Comparison of ENCODE assay signal across 13 cellular contexts in genomic region chr2:166573393-166573792, GRCh38.
DNase-seq lines count a peak whose midpoint lies in the region; ATAC-seq and TF ChIP-seq lines count a peak whose summit lies in the region.
"Had no signal": no experiment of that assay in that cellular context is flagged by ENCODE, and none has a peak within 500 bp of the region (broad histone marks: within the 10 kb centered on the region; RNA-seq: fewer than 3 reads in every experiment).

No MANE protein-coding gene starts in this region.

- H4K20me1 ChIP-seq in GM23248 (ENCODE audit: insufficient read depth) = no peaks in the 10 kb centered on the region
- no peaks in the 10 kb centered on the region for H4K20me1 ChIP-seq in osteoblast (ENCODE audit: insufficient read depth, low read length)

- DNase-seq in GM23248 = peak; percentile 40
- peak; percentile 14 for DNase-seq in SK-MEL-5 (ENCODE audit: low read depth, low spot score)
- peak; percentile 5 for DNase-seq in fibroblast of villous mesenchyme (ENCODE audit: low read depth)
- peak; percentile 30 for DNase-seq in osteoblast (ENCODE audit: insufficient read length, low spot score, missing footprints)
- no peak for DNase-seq in HK-2 (ENCODE audit: unreplicated experiment)
- DNase-seq in transverse colon = no peak
- DNase-seq: activated CD4-positive, alpha-beta T cell treated with anti-CD3 and anti-CD28 coated beads for 36 hours; CD8-positive, alpha-beta T cell; gastrocnemius medialis; NCI-H524 treated with DMSO at 0.1 percent for 48 hours; small intestine had no signal

- WGBS in GM23248 (ENCODE audit: low coverage in 1 of 2, low lambda C conversion rate in 2 of 2, missing lambda C conversion rate in 2 of 2), 2 experiments = 3 to 11% methylated on average over 3 of the region's 3 CpGs
- 37 to 38% methylated on average over 3 of the region's 3 CpGs for WGBS in transverse colon (ENCODE audit: low coverage in 1 of 2), 2 donors

- H3K36me3 ChIP-seq in GM23248 (ENCODE audit: low read depth) = no peaks in the 10 kb centered on the region
- H3K36me3 ChIP-seq in osteoblast (ENCODE audit: insufficient read depth, low read length) = no peaks in the 10 kb centered on the region
- no peaks in the 10 kb centered on the region for H3K36me3 ChIP-seq in transverse colon
- H3K36me3 ChIP-seq: gastrocnemius medialis had no signal

- H3K27me3 ChIP-seq in GM23248 (replicated peaks; ENCODE audit: insufficient read depth) = no peaks in the 10 kb centered on the region
- H3K27me3 ChIP-seq in osteoblast (ENCODE audit: insufficient read depth, low read length) = no peaks in the 10 kb centered on the region
- no peaks in the 10 kb centered on the region for H3K27me3 ChIP-seq in transverse colon
- H3K27me3 ChIP-seq: gastrocnemius medialis had no signal

- H3K79me2 ChIP-seq in GM23248 (ENCODE audit: insufficient read depth) (no peaks in the 10 kb centered on the region), osteoblast (ENCODE audit: insufficient read depth, low read length) (no peaks in the 10 kb centered on the region)

- no peak overlapping the region for H3K9ac ChIP-seq in GM23248

- H3K27ac ChIP-seq in GM23248 = no peak overlapping the region
- no peak overlapping the region for H3K27ac ChIP-seq in osteoblast (ENCODE audit: low read depth, low read length)
- H3K27ac ChIP-seq in transverse colon = no peak overlapping the region
- H3K27ac ChIP-seq: gastrocnemius medialis had no signal

- no peak for TF ChIP-seq EP300 in transverse colon (IDR thresholded peaks at IDR 0.05; ENCODE audit: low read depth)

- intact Hi-C loops in transverse colon (cut with DNase I; ENCODE audit: low total_unique reads) = no loop called here

- H3K9me3 ChIP-seq in GM23248 (ENCODE audit: low read depth) (no peaks in the 10 kb centered on the region), osteoblast (ENCODE audit: low read depth, low read length) (no peaks in the 10 kb centered on the region), transverse colon (no peaks in the 10 kb centered on the region)
- H3K9me3 ChIP-seq: gastrocnemius medialis had no signal

- H3K4me3 ChIP-seq in GM23248 (no peak overlapping the region), fibroblast of villous mesenchyme (ENCODE audit: low read depth, low read length) (no peak overlapping the region), osteoblast (ENCODE audit: insufficient read depth, low read length) (no peak overlapping the region), transverse colon (no peak overlapping the region)
- H3K4me3 ChIP-seq: gastrocnemius medialis had no signal

- no peaks in the 10 kb centered on the region for H3K9me2 ChIP-seq in GM23248 (ENCODE audit: insufficient read depth)

- H3K4me2 ChIP-seq in GM23248 (ENCODE audit: unreplicated experiment) (peak overlapping the region; percentile 8), osteoblast (ENCODE audit: insufficient read depth, low read length) (peak overlapping the region; percentile 28)

- no peak for TF ChIP-seq POLR2A in transverse colon (IDR thresholded peaks at IDR 0.05)

- in situ Hi-C loops in GM23248 (cut with MboI) = loop anchor here (25.0 kb wide), 1 partner anchor 1539 kb away; no protein-coding TSS in a partner anchor
- in situ Hi-C loops in SK-MEL-5 (cut with HindIII; ENCODE audit: low pct_unique_long_range_greater_than_20kb, low sequenced_read_pairs) = no loop called here
- in situ Hi-C loops in transverse colon (cut with MboI; ENCODE audit: low pct_ligation_motif_present in 1 of 4, low pct_unique_long_range_greater_than_20kb in 1 of 4, low sequenced_read_pairs in 3 of 4) = no loop called here

- H2AFZ ChIP-seq in GM23248 = peak overlapping the region; percentile 38; the same call in 1 of the 2 replicates
- peak overlapping the region; percentile 48 for H2AFZ ChIP-seq in osteoblast (ENCODE audit: low read length)

- TF ChIP-seq CTCF in fibroblast of villous mesenchyme (IDR thresholded peaks at IDR 0.05; ENCODE audit: insufficient read depth, low read depth, low read length) = no peak
- TF ChIP-seq CTCF in osteoblast (IDR thresholded peaks at IDR 0.05; ENCODE audit: extremely low read depth, low read depth, low read length) = no peak
- no peak for TF ChIP-seq CTCF in transverse colon (IDR thresholded peaks at IDR 0.05)

- no peaks in the 10 kb centered on the region for H3F3A ChIP-seq in GM23248 (ENCODE audit: insufficient read depth)

- no peak for ATAC-seq in GM19452 (IDR thresholded peaks at IDR 0.05; ENCODE audit: unreplicated experiment)
- no peak for ATAC-seq in GM19023 (IDR thresholded peaks at IDR 0.05; ENCODE audit: unreplicated experiment)
- ATAC-seq: activated CD4-positive, alpha-beta T cell treated with anti-CD3 and anti-CD28 coated beads for 36 hours; CD8-positive, alpha-beta T cell; gastrocnemius medialis had no signal

- no peaks in the 10 kb centered on the region for H3K4me1 ChIP-seq in GM23248 (ENCODE audit: insufficient read depth)
- H3K4me1 ChIP-seq in osteoblast (ENCODE audit: insufficient read depth, low read length) = peaks cover 7% of the 10 kb centered on the region
- no peaks in the 10 kb centered on the region for H3K4me1 ChIP-seq in transverse colon
- H3K4me1 ChIP-seq: gastrocnemius medialis had no signal

Comparison
In these comparisons a context has a peak if more than half of its experiments do, and no peak if none do; other contexts are left out.
1. DNase-seq: peak in GM23248 (single experiment), SK-MEL-5 (single experiment), fibroblast of villous mesenchyme (single experiment) and osteoblast (single experiment); none in HK-2 (single experiment) and transverse colon (single experiment).